In genomic region chr6:39330057-39330456, GRCh38 we compare ENCODE assay signal across 11 cellular contexts. TPM values are rescaled to one million over a fixed set of nuclear protein-coding genes. Genes with fewer than 3 reads are reported as not detected.
A peak's percentile ranks its signal among the peaks of the same experiment; 100 is the strongest.
DNase-seq lines count a peak whose midpoint lies in the region; ATAC-seq lines count a peak whose summit lies in the region.
"Had no signal": no experiment of that assay in that cellular context is flagged by ENCODE, and none has a peak within 500 bp of the region (broad histone marks: within the 10 kb centered on the region; RNA-seq: fewer than 3 reads in every experiment).

No MANE protein-coding gene starts in this region.

- POLR2A ChIA-PET in activated CD4-positive, alpha-beta T cell treated with anti-CD3 and anti-CD28 coated beads, Interleukin-2, amount 10 ng/mL, durations not matched to agents 7 days and 5 days (lab: Charles Lee) = no interaction called here

- peak overlapping the region; percentile 90 for H3K27ac Mint-ChIP-seq in stimulated activated naive B cell treated with anti-CD40 and anti-IgM and Interleukin-4, amounts not matched to agents 10 μg/mL and 1 μg/mL and 100 μg/mL, for 72 hours
- H3K27ac Mint-ChIP-seq in activated CD4-positive, alpha-beta T cell treated with anti-CD3 and anti-CD28 coated beads, Interleukin-2, amount 10 ng/mL, durations not matched to agents 7 days and 5 days = no peak overlapping the region

- H3K9me3 Mint-ChIP-seq in stimulated activated naive B cell treated with anti-CD40 and anti-IgM and Interleukin-4, amounts not matched to agents 10 μg/mL and 1 μg/mL and 100 μg/mL, for 72 hours = peaks cover 0 to 2% of the 10 kb centered on the region in 2 donors
- H3K9me3 Mint-ChIP-seq in activated CD4-positive, alpha-beta T cell treated with anti-CD3 and anti-CD28 coated beads, Interleukin-2, amount 10 ng/mL, durations not matched to agents 7 days and 5 days = no peaks in the 10 kb centered on the region

- H3K9me3 ChIP-seq in SJCRH30 (replicated peaks) = no peaks in the 10 kb centered on the region
- H3K9me3 ChIP-seq: body of pancreas had no signal

- H3K36me3 ChIP-seq in SJCRH30 = no peaks in the 10 kb centered on the region

- peaks cover 4% of the 10 kb centered on the region; the same call in 1 of the 2 replicates for H3K4me1 ChIP-seq in SJCRH30

- no peaks in the 10 kb centered on the region; the same call in 1 of the 2 replicates for H3K27me3 ChIP-seq in SJCRH30
- H3K27me3 ChIP-seq: body of pancreas had no signal

- peak; percentile 90 for ATAC-seq in HG02870 (IDR thresholded peaks at IDR 0.05; ENCODE audit: unreplicated experiment)
- ATAC-seq in stimulated activated naive B cell treated with anti-CD40 and anti-IgM and Interleukin-4, amounts not matched to agents 10 μg/mL and 1 μg/mL and 100 μg/mL, for 72 hours (replicated peaks) = peak; percentile 98 to 99
- ATAC-seq: body of pancreas had no signal

- CTCF ChIA-PET in activated CD4-positive, alpha-beta T cell treated with anti-CD3 and anti-CD28 coated beads, Interleukin-2, amount 10 ng/mL, durations not matched to agents 7 days and 5 days (lab: Charles Lee) = no interaction called here

- no peak overlapping the region for H3K27ac ChIP-seq in SJCRH30
- H3K27ac ChIP-seq: body of pancreas had no signal

- no peaks in the 10 kb centered on the region for H3K36me3 Mint-ChIP-seq in stimulated activated naive B cell treated with anti-CD40 and anti-IgM and Interleukin-4, amounts not matched to agents 10 μg/mL and 1 μg/mL and 100 μg/mL, for 72 hours
- no peaks in the 10 kb centered on the region for H3K36me3 Mint-ChIP-seq in activated CD4-positive, alpha-beta T cell treated with anti-CD3 and anti-CD28 coated beads, Interleukin-2, amount 10 ng/mL, durations not matched to agents 7 days and 5 days (ENCODE audit: low read depth)

- peaks cover 11 to 22% of the 10 kb centered on the region in 2 donors for H3K4me1 Mint-ChIP-seq in stimulated activated naive B cell treated with anti-CD40 and anti-IgM and Interleukin-4, amounts not matched to agents 10 μg/mL and 1 μg/mL and 100 μg/mL, for 72 hours
- H3K4me1 Mint-ChIP-seq in activated CD4-positive, alpha-beta T cell treated with anti-CD3 and anti-CD28 coated beads, Interleukin-2, amount 10 ng/mL, durations not matched to agents 7 days and 5 days = no peaks in the 10 kb centered on the region

- peaks cover 19 to 31% of the 10 kb centered on the region in 2 donors for H3K27me3 Mint-ChIP-seq in stimulated activated naive B cell treated with anti-CD40 and anti-IgM and Interleukin-4, amounts not matched to agents 10 μg/mL and 1 μg/mL and 100 μg/mL, for 72 hours
- peaks cover 16% of the 10 kb centered on the region for H3K27me3 Mint-ChIP-seq in activated CD4-positive, alpha-beta T cell treated with anti-CD3 and anti-CD28 coated beads, Interleukin-2, amount 10 ng/mL, durations not matched to agents 7 days and 5 days

- peak overlapping the region in 1 of 2 donors; percentile 59 for H3K4me3 Mint-ChIP-seq in stimulated activated naive B cell treated with anti-CD40 and anti-IgM and Interleukin-4, amounts not matched to agents 10 μg/mL and 1 μg/mL and 100 μg/mL, for 72 hours
- no peak overlapping the region for H3K4me3 Mint-ChIP-seq in activated CD4-positive, alpha-beta T cell treated with anti-CD3 and anti-CD28 coated beads, Interleukin-2, amount 10 ng/mL, durations not matched to agents 7 days and 5 days

- DNase-seq in SIG-M5 treated with dmso at 0.1 percent for 504 hours (lab: John Stamatoyannopoulos, UW; ENCODE audit: unreplicated experiment) (peak; percentile 35), SIG-M5 (lab: John Stamatoyannopoulos, UW) (no peak), NCI-H2029 treated with DMSO at 0.1 percent for 48 hours (lab: John Stamatoyannopoulos, UW) (peak; percentile 67), EL (no peak), SJCRH30 (no peak)
- DNase-seq in stimulated activated naive B cell treated with anti-CD40 and anti-IgM and Interleukin-4, amounts not matched to agents 10 μg/mL and 1 μg/mL and 100 μg/mL, for 72 hours = peak; percentile 50
- no peak for DNase-seq in activated CD4-positive, alpha-beta T cell treated with anti-CD3 and anti-CD28 coated beads, Interleukin-2, amount 10 ng/mL, durations not matched to agents 7 days and 5 days
- DNase-seq: activated CD4-positive, alpha-beta T cell treated with anti-CD3 and anti-CD28 coated beads for 48 hours had no signal

- no peak overlapping the region for H3K4me3 ChIP-seq in SJCRH30
- H3K4me3 ChIP-seq: body of pancreas, lung had no signal

RNA-seq across cellular contexts. Expression of gene KCNK16, which starts 7.6 kb away (rescaled TPM):
- not detected for total RNA-seq in activated CD4-positive, alpha-beta T cell treated with anti-CD3 and anti-CD28 coated beads, Interleukin-2, amount 10 ng/mL, durations not matched to agents 7 days and 5 days
- not detected in 2 replicates for total RNA-seq in SJCRH30 (2014; rRNA removed; shearing (Covaris generic))
- total RNA-seq: lung had no signal

RNA-seq across cellular contexts. Expression of gene KCNK17, which starts 15.8 kb away (rescaled TPM):
- total RNA-seq in activated CD4-positive, alpha-beta T cell treated with anti-CD3 and anti-CD28 coated beads, Interleukin-2, amount 10 ng/mL, durations not matched to agents 7 days and 5 days = not detected
- total RNA-seq in SJCRH30 (2014; rRNA removed; shearing (Covaris generic)) = not detected in 2 replicates

Comparison
In these comparisons a context has a peak if more than half of its experiments do, and no peak if none do; other contexts are left out.
1. DNase-seq: peak in SIG-M5 treated with dmso at 0.1 percent for 504 hours (single experiment), NCI-H2029 treated with DMSO at 0.1 percent for 48 hours (single experiment) and stimulated activated naive B cell treated with anti-CD40 and anti-IgM and Interleukin-4, amounts not matched to agents 10 μg/mL and 1 μg/mL and 100 μg/mL, for 72 hours (single experiment); none in SIG-M5 (single experiment), activated CD4-positive, alpha-beta T cell treated with anti-CD3 and anti-CD28 coated beads, Interleukin-2, amount 10 ng/mL, durations not matched to agents 7 days and 5 days (single experiment), EL (single experiment) and SJCRH30 (0 of 2).